Comparison of ENCODE assay signal across 20 cellular contexts in genomic region chr3:69122398-69122797, GRCh38. TPM values are rescaled to one million over a fixed set of nuclear protein-coding genes. Genes with fewer than 3 reads are reported as not detected.
DNase-seq lines count a peak whose midpoint lies in the region; ATAC-seq and TF ChIP-seq lines count a peak whose summit lies in the region.
"Had no signal": no experiment of that assay in that cellular context is flagged by ENCODE, and none has a peak within 500 bp of the region (broad histone marks: within the 10 kb centered on the region; RNA-seq: fewer than 3 reads in every experiment).

Gene LMOD3, minus strand, starts transcription at chr3:69122595. Its CDS starts 209 bp downstream, at chr3:69122386.

- TF ChIP-seq CTCF in esophagus muscularis mucosa (IDR thresholded peaks at IDR 0.05) (no peak), stomach (IDR thresholded peaks at IDR 0.05) (no peak)

- H3K36me3 ChIP-seq in esophagus muscularis mucosa, result no peaks in the 10 kb centered on the region
- H3K36me3 ChIP-seq in stomach, result no peaks in the 10 kb centered on the region
- H3K36me3 ChIP-seq: thoracic aorta had no signal

- H3K27me3 ChIP-seq in esophagus muscularis mucosa (no peaks in the 10 kb centered on the region), stomach (no peaks in the 10 kb centered on the region)

- H3K9me3 ChIP-seq in esophagus muscularis mucosa, result no peaks in the 10 kb centered on the region
- H3K9me3 ChIP-seq in stomach, result no peaks in the 10 kb centered on the region
- H3K9me3 ChIP-seq: thoracic aorta had no signal

- TF ChIP-seq POLR2A in esophagus muscularis mucosa (IDR thresholded peaks at IDR 0.05; ENCODE audit: low read depth) (no peak), stomach (IDR thresholded peaks at IDR 0.05) (no peak)

- H3K27ac ChIP-seq in esophagus muscularis mucosa (replicated peaks in 1 of 4), result peak within 1 kb of the TSS; percentile 2 to 63 (median 53)
- peak within 1 kb of the TSS in 3 of 5 donors; percentile 3 to 16 (median 5) for H3K27ac ChIP-seq in stomach
- H3K27ac ChIP-seq: thoracic aorta had no signal

- WGBS in esophagus muscularis mucosa, result 34% methylated on average over 3 of the region's 3 CpGs
- WGBS in stomach, 5 donors, result 60 to 77% (median 72%) methylated on average over 3 of the region's 3 CpGs

- peak; percentile 85 for DNase-seq in LHCN-M2 (ENCODE audit: low read depth)
- DNase-seq in esophagus muscularis mucosa (ENCODE audit: extremely low spot score), result no peak
- DNase-seq in myocyte (ENCODE audit: low read depth), result peak; percentile 91
- no peak for DNase-seq in stomach
- DNase-seq in hepatic stellate cell (ENCODE audit: low spot score), result no peak
- no peak for DNase-seq in pons (ENCODE audit: low spot score)
- DNase-seq: activated CD4-positive, alpha-beta T cell treated with anti-CD3 and anti-CD28 coated beads for 4 hours; activated CD8-positive, alpha-beta memory T cell treated with anti-CD3 and anti-CD28 coated beads, Interleukin-2, amount 10 ng/mL, durations not matched to agents 7 days and 5 days; activated effector memory CD4-positive, alpha-beta T cell treated with anti-CD3 and anti-CD28 coated beads, Interleukin-2, amount 50 U/mL, for 16 hours; DMS79 treated with DMSO at 0.1 percent for 48 hours; foreskin melanocyte; Kasumi-1; left colon; NCI-H1105 treated with DMSO at 0.1 percent for 48 hours; NCI-H510A treated with DMSO at 0.1 percent for 48 hours had no signal

- no peak for ATAC-seq in GM21447 (IDR thresholded peaks at IDR 0.05; ENCODE audit: unreplicated experiment)
- no peak for ATAC-seq in HG02884 (IDR thresholded peaks at IDR 0.05; ENCODE audit: unreplicated experiment)
- ATAC-seq: activated CD8-positive, alpha-beta memory T cell treated with anti-CD3 and anti-CD28 coated beads, Interleukin-2, amount 10 ng/mL, durations not matched to agents 7 days and 5 days; left colon had no signal

- H3K4me3 ChIP-seq in esophagus muscularis mucosa (peak within 1 kb of the TSS; percentile 19 to 42 (median 35)), stomach (no peak within 1 kb of the TSS)
- H3K4me3 ChIP-seq: thoracic aorta had no signal

- no peak for TF ChIP-seq EP300 in esophagus muscularis mucosa (IDR thresholded peaks at IDR 0.05)
- TF ChIP-seq EP300 in stomach (IDR thresholded peaks at IDR 0.05), result no peak

- H3K4me1 ChIP-seq in esophagus muscularis mucosa (peaks cover 0 to 26% (median 19%) of the 10 kb centered on the region in 4 donors), stomach (peaks cover 0 to 5% (median 1%) of the 10 kb centered on the region in 4 donors)

- intact Hi-C loops in esophagus muscularis mucosa (cut with DNase I), result loop anchor here (5.0 kb wide), 1 partner anchor 185 kb away; no protein-coding TSS in a partner anchor
- intact Hi-C loops in stomach (cut with DNase I; ENCODE audit: low total_unique reads), result no loop called here

RNA-seq across cellular contexts. Expression of gene LMOD3, which starts in this region (rescaled TPM):
- 0.90 and 4.6 TPM in 2 replicates for total RNA-seq in LHCN-M2 (2014; rRNA removed)
- polyA plus RNA-seq in LHCN-M2 (2012), result 1.4 TPM
- 1 to 10 TPM in 2 of 4 donors, under 1 TPM in 2; 0.50 to 2.9 (median 1.3) TPM for total RNA-seq in esophagus muscularis mucosa
- 71.3 and 168 TPM in 2 replicates for total RNA-seq in myocyte
- 12.5 TPM for polyA plus RNA-seq in myocyte (2012)
- total RNA-seq in stomach, result 1 to 10 TPM in 1 of 5 donors, under 1 TPM in 1, not detected in 3; 0.18 to 4.9 TPM
- under 1 TPM in 2 of 3 donors, not detected in 1; 0.18 to 0.31 TPM for polyA plus RNA-seq in stomach
- total RNA-seq: activated CD8-positive, alpha-beta memory T cell treated with anti-CD3 and anti-CD28 coated beads, Interleukin-2, amount 10 ng/mL, durations not matched to agents 7 days and 5 days; mononuclear cell; osteoblast; thoracic aorta had no signal

Comparison
In these comparisons a context has a peak if more than half of its experiments do, and no peak if none do; other contexts are left out.
1. RNA of gene LMOD3 (total RNA-seq): 71.3 to 168 TPM in myocyte; 0.90 to 4.6 TPM in LHCN-M2, 0.50 to 2.9 TPM in esophagus muscularis mucosa and 0.18 to 4.9 TPM in stomach; every median in the first group is over 10 times any median in the second.
2. DNase-seq: peak in LHCN-M2 (single experiment) and myocyte (single experiment); none in esophagus muscularis mucosa (single experiment), stomach (single experiment), hepatic stellate cell (single experiment) and pons (single experiment).
3. H3K4me3 ChIP-seq: peak in esophagus muscularis mucosa (4 of 4); none in stomach (0 of 4).